1 cellular context compared by ENCODE assay signal in the genomic region with DNA sequence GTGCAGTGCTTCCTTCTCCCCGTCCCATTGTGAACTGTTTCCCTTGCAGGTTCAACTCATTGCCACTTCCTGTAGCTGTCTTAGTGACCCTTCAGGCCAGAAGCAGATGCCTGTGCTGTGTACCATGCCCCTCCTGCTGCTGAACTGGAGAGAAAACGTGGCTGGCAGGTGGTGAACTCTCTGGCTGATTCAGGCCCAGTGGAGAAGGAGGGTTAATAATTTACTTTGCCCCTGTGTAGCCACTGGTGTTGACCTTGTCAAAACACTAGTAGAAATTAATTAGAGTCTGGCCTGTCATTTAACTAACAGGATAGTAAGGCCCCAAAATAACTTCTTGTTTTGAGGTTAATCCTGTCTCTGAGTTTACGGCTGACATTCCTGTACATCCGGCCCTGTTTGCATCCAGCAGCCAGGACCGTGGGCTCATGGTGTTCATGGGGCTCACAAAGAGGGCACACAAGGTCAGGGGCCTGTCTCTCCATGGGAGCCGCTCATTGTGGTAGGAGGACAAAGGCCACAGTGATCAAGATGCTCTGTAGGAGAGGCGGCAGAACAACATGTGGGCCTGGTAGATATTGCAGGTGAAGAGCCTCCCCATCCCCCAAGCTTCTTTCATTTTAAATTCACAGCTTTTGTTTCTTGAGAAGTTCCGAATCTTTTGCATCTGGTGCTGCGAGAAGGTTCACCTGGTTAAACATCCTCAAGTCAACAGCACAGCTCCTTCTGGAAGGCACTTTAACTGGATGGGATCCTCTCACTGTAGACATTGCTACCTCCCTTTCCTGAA.
TF ChIP-seq lines count a peak whose summit lies in the region.

No MANE protein-coding gene starts in this region.

TF ChIP-seq in HepG2, 621 proteins besides CTCF, POLR2A, EP300 and RAD21 (continued from another document and continues in another):
- TF ChIP-seq STAG1 (CRISPR knock-in tag; IDR thresholded peaks at IDR 0.05) (peak; percentile 10; the same call in 1 of the 2 replicates), DDIT3 (CRISPR knock-in tag; IDR thresholded peaks at IDR 0.05) (no peak), RNF2 (conservative IDR thresholded peaks at IDR 0.05; ENCODE audit: low read depth) (peak; percentile 98), HNF4A (CRISPR knock-in tag; IDR thresholded peaks at IDR 0.05) (peak; percentile 87), ATF5 (CRISPR knock-in tag; IDR thresholded peaks at IDR 0.05; ENCODE audit: low read depth) (peak; percentile 84; the same call in 1 of the 2 replicates), ZNF292 (CRISPR knock-in tag; IDR thresholded peaks at IDR 0.05; ENCODE audit: borderline replicate concordance, low read depth) (peak; percentile 95; the same call in 1 of the 2 replicates), MIER3 (CRISPR knock-in tag; IDR thresholded peaks at IDR 0.05; ENCODE audit: borderline replicate concordance) (peak; percentile 69; the same call in 1 of the 2 replicates), ZBTB37 (CRISPR knock-in tag; IDR thresholded peaks at IDR 0.05) (peak; percentile 87), SCMH1 (CRISPR knock-in tag; IDR thresholded peaks at IDR 0.05; ENCODE audit: borderline replicate concordance) (no peak), PPARG (CRISPR knock-in tag; conservative IDR thresholded peaks at IDR 0.05) (peak; percentile 86), NR2F2 (IDR thresholded peaks at IDR 0.05; ENCODE audit: borderline replicate concordance, low read depth) (peak; percentile 90), ZNF713 (CRISPR knock-in tag; IDR thresholded peaks at IDR 0.05) (no peak), PCBP2 (optimal IDR thresholded peaks at IDR 0.05; ENCODE audit: low read depth, low read length, poor library complexity, severe bottlenecking) (no peak), ZNF33A (CRISPR knock-in tag; IDR thresholded peaks at IDR 0.05; ENCODE audit: borderline replicate concordance) (no peak), ZNF432 (CRISPR knock-in tag; IDR thresholded peaks at IDR 0.05; ENCODE audit: borderline replicate concordance) (no peak), ZNF879 (CRISPR knock-in tag; IDR thresholded peaks at IDR 0.05) (peak; percentile 93), NCOA2 (CRISPR knock-in tag; IDR thresholded peaks at IDR 0.05) (peak; percentile 82; the same call in 1 of the 2 replicates), ZMYM3 (CRISPR knock-in tag; IDR thresholded peaks at IDR 0.05) (peak; percentile 79; the same call in 1 of the 2 replicates), ZNF264 (CRISPR knock-in tag; IDR thresholded peaks at IDR 0.05) (peak; percentile 47; the same call in 1 of the 2 replicates), ISL2 (CRISPR knock-in tag; IDR thresholded peaks at IDR 0.05) (peak; percentile 73; the same call in 1 of the 2 replicates), CBX2 (IDR thresholded peaks at IDR 0.05; ENCODE audit: low read depth, low read length) (no peak), CBX2 (CRISPR knock-in tag; IDR thresholded peaks at IDR 0.05; ENCODE audit: low read depth) (no peak), SRSF9 (IDR thresholded peaks at IDR 0.05; ENCODE audit: borderline replicate concordance, insufficient read depth, low read depth, low read length, poor library complexity, severe bottlenecking) (no peak), ZBTB2 (CRISPR knock-in tag; IDR thresholded peaks at IDR 0.05; ENCODE audit: low read depth) (peak; percentile 85), ZNF230 (CRISPR knock-in tag; IDR thresholded peaks at IDR 0.05) (peak; percentile 90; the same call in 1 of the 2 replicates), ZNF282 (IDR thresholded peaks at IDR 0.05; ENCODE audit: partially characterized antibody) (no peak), ZNF441 (CRISPR knock-in tag; IDR thresholded peaks at IDR 0.05; ENCODE audit: borderline replicate concordance) (peak; percentile 95), CCDC6 (CRISPR knock-in tag; IDR thresholded peaks at IDR 0.05) (peak; percentile 45; the same call in 1 of the 2 replicates), RFX5 (IDR thresholded peaks at IDR 0.05; ENCODE audit: low read depth, low read length) (no peak), ZBTB25 (CRISPR knock-in tag; IDR thresholded peaks at IDR 0.05) (peak; percentile 77), RELA (CRISPR knock-in tag; IDR thresholded peaks at IDR 0.05) (0 out of 2 replicates have a peak, but pooled peaks have one; percentile 18), ZNF205 (CRISPR knock-in tag; IDR thresholded peaks at IDR 0.05) (peak; percentile 40; the same call in 1 of the 2 replicates), HHEX (CRISPR knock-in tag; IDR thresholded peaks at IDR 0.05) (peak; percentile 62), ZFX (CRISPR knock-in tag; IDR thresholded peaks at IDR 0.05; ENCODE audit: low read depth) (peak; percentile 93), ZNF34 (CRISPR knock-in tag; IDR thresholded peaks at IDR 0.05; ENCODE audit: borderline replicate concordance) (no peak), ZNF598 (CRISPR knock-in tag; IDR thresholded peaks at IDR 0.05; ENCODE audit: borderline replicate concordance) (0 out of 2 replicates have a peak, but pooled peaks have one; percentile 66), ZBTB46 (CRISPR knock-in tag; IDR thresholded peaks at IDR 0.05; ENCODE audit: borderline replicate concordance) (0 out of 2 replicates have a peak, but pooled peaks have one; percentile 15), ZNF674 (CRISPR knock-in tag; IDR thresholded peaks at IDR 0.05; ENCODE audit: low read depth) (no peak), RBM39 (IDR thresholded peaks at IDR 0.05; ENCODE audit: low read depth, low read length, poor library complexity, severe bottlenecking) (no peak), PTBP1 (IDR thresholded peaks at IDR 0.05; ENCODE audit: low read depth, low read length, poor library complexity, severe bottlenecking) (no peak), TP53 (CRISPR knock-in tag; conservative IDR thresholded peaks at IDR 0.05) (no peak; the same call in 1 of the 2 replicates), NCOA1 (CRISPR knock-in tag; IDR thresholded peaks at IDR 0.05) (0 out of 2 replicates have a peak, but pooled peaks have one; percentile 85), ZNF256 (CRISPR knock-in tag; conservative IDR thresholded peaks at IDR 0.05) (no peak), MTA1 (CRISPR knock-in tag; IDR thresholded peaks at IDR 0.05; ENCODE audit: borderline replicate concordance) (peak; percentile 88; the same call in 1 of the 2 replicates), MAFF (IDR thresholded peaks at IDR 0.05; ENCODE audit: low read depth, low read length) (no peak), ZSCAN29 (CRISPR knock-in tag; conservative IDR thresholded peaks at IDR 0.05) (peak; percentile 92), ATM (IDR thresholded peaks at IDR 0.05; ENCODE audit: borderline replicate concordance) (no peak), ZFP90 (CRISPR knock-in tag; IDR thresholded peaks at IDR 0.05; ENCODE audit: borderline replicate concordance) (peak; percentile 36; the same call in 1 of the 2 replicates), KLF9 (CRISPR knock-in tag; IDR thresholded peaks at IDR 0.05; ENCODE audit: low read depth) (no peak), NFE2L1 (CRISPR knock-in tag; IDR thresholded peaks at IDR 0.05; ENCODE audit: borderline replicate concordance) (no peak), AHR (CRISPR knock-in tag; IDR thresholded peaks at IDR 0.05) (peak; percentile 69; the same call in 1 of the 2 replicates), RARA (CRISPR knock-in tag; IDR thresholded peaks at IDR 0.05) (peak; percentile 80), IKZF4 (CRISPR knock-in tag; IDR thresholded peaks at IDR 0.05; ENCODE audit: borderline replicate concordance, low read depth, not compliant biosample characterization) (peak; percentile 87), ZNF782 (CRISPR knock-in tag; IDR thresholded peaks at IDR 0.05; ENCODE audit: borderline replicate concordance) (peak; percentile 58)
- TF ChIP-seq, protein P1, sequence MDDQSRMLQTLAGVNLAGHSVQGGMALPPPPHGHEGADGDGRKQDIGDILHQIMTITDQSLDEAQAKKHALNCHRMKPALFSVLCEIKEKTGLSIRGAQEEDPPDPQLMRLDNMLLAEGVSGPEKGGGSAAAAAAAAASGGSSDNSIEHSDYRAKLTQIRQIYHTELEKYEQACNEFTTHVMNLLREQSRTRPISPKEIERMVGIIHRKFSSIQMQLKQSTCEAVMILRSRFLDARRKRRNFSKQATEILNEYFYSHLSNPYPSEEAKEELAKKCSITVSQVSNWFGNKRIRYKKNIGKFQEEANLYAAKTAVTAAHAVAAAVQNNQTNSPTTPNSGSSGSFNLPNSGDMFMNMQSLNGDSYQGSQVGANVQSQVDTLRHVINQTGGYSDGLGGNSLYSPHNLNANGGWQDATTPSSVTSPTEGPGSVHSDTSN (CRISPR knock-in tag; IDR thresholded peaks at IDR 0.05; ENCODE audit: borderline replicate concordance) = 0 out of 2 replicates have a peak, but pooled peaks have one; percentile 15
- TF ChIP-seq, protein P2, sequence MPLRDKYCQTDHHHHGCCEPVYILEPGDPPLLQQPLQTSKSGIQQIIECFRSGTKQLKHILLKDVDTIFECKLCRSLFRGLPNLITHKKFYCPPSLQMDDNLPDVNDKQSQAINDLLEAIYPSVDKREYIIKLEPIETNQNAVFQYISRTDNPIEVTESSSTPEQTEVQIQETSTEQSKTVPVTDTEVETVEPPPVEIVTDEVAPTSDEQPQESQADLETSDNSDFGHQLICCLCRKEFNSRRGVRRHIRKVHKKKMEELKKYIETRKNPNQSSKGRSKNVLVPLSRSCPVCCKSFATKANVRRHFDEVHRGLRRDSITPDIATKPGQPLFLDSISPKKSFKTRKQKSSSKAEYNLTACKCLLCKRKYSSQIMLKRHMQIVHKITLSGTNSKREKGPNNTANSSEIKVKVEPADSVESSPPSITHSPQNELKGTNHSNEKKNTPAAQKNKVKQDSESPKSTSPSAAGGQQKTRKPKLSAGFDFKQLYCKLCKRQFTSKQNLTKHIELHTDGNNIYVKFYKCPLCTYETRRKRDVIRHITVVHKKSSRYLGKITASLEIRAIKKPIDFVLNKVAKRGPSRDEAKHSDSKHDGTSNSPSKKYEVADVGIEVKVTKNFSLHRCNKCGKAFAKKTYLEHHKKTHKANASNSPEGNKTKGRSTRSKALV (CRISPR knock-in tag; IDR thresholded peaks at IDR 0.05) = peak; percentile 48; the same call in 1 of the 2 replicates
